33 cellular contexts compared by ENCODE assay signal in genomic region chr14:69858801-69859200, GRCh38. TPM values are rescaled to one million over a fixed set of nuclear protein-coding genes. Genes with fewer than 3 reads are reported as not detected.
"Had no signal": no experiment of that assay in that cellular context is flagged by ENCODE, and none has a peak within 500 bp of the region (broad histone marks: within the 10 kb centered on the region; RNA-seq: fewer than 3 reads in every experiment).

No MANE protein-coding gene starts in this region.

- DNase-seq: activated CD4-positive, alpha-beta T cell treated with anti-CD3 and anti-CD28 coated beads for 36 hours; activated CD4-positive, alpha-beta T cell treated with anti-CD3 and anti-CD28 coated beads, Interleukin-2, amount 10 ng/mL, durations not matched to agents 7 days and 5 days; activated CD4-positive, alpha-beta T cell treated with anti-CD3 and anti-CD28 coated beads, Interleukin-2, amount 50 U/mL, for 48 hours; activated CD8-positive, alpha-beta memory T cell treated with anti-CD3 and anti-CD28 coated beads, Interleukin-2, amount 50 U/mL, for 4 hours; activated CD8-positive, alpha-beta T cell treated with anti-CD3 and anti-CD28 coated beads, Interleukin-2, amount 10 ng/mL, durations not matched to agents 7 days and 5 days; activated effector memory CD4-positive, alpha-beta T cell treated with Interleukin-2 at 50 U/mL for 16 hours; activated naive CD4-positive, alpha-beta T cell treated with anti-CD3 and anti-CD28 coated beads, Interleukin-2, amount 10 ng/mL, durations not matched to agents 7 days and 5 days; activated naive CD8-positive, alpha-beta T cell treated with anti-CD3 and anti-CD28 coated beads, Interleukin-2, amount 50 U/mL, for 24 hours; activated T-cell treated with anti-CD3 and anti-CD28 coated beads, Interleukin-2, amount 50 U/mL, for 48 hours; anterior cingulate cortex; caudate nucleus; Karpas-422; NCI-H1105; NCI-H1417 treated with DMSO at 0.1 percent for 48 hours; NCI-H1930; NCI-H2081 treated with DMSO at 0.1 percent for 48 hours; NCI-H226; NCI-H446 treated with DMSO at 0.1 percent for 48 hours; NCI-H524; NCI-H69; NK-92 treated with Interleukin-12 subunit alpha and Interleukin-12 subunit beta, amount 100 ng/mL, for 24 hours; PC-3; Peyer's patch; RPMI8226; SHP77 treated with DMSO at 0.1 percent for 48 hours; SK-N-SH had no signal

- H3K4me1 Mint-ChIP-seq: activated CD4-positive, alpha-beta T cell treated with anti-CD3 and anti-CD28 coated beads for 36 hours; activated CD4-positive, alpha-beta T cell treated with anti-CD3 and anti-CD28 coated beads, Interleukin-2, amount 10 ng/mL, durations not matched to agents 7 days and 5 days; activated naive CD4-positive, alpha-beta T cell treated with anti-CD3 and anti-CD28 coated beads, Interleukin-2, amount 10 ng/mL, durations not matched to agents 7 days and 5 days; activated naive CD8-positive, alpha-beta T cell treated with anti-CD3 and anti-CD28 coated beads, Interleukin-2, amount 50 U/mL, for 24 hours had no signal

- H3K4me3 Mint-ChIP-seq: activated CD4-positive, alpha-beta T cell treated with anti-CD3 and anti-CD28 coated beads for 36 hours; activated CD4-positive, alpha-beta T cell treated with anti-CD3 and anti-CD28 coated beads, Interleukin-2, amount 10 ng/mL, durations not matched to agents 7 days and 5 days; activated CD8-positive, alpha-beta T cell treated with anti-CD3 and anti-CD28 coated beads, Interleukin-2, amount 10 ng/mL, durations not matched to agents 7 days and 5 days; activated naive CD4-positive, alpha-beta T cell treated with anti-CD3 and anti-CD28 coated beads, Interleukin-2, amount 10 ng/mL, durations not matched to agents 7 days and 5 days; activated naive CD8-positive, alpha-beta T cell; activated naive CD8-positive, alpha-beta T cell treated with anti-CD3 and anti-CD28 coated beads, Interleukin-2, amount 50 U/mL, for 24 hours; brain; T-helper 1 cell treated with Interleukin-12 subunit alpha and Interleukin-12 subunit beta and Interleukin-4 antibody, amounts not matched to agents 30 μg/mL and 1 μg/mL, for 36 hours; T-helper 2 cell treated with Interferon-gamma antibody and Interleukin-4, amounts not matched to agents 5 μg/mL and 100 μg/mL, for 36 hours had no signal

- H3K9me3 ChIP-seq: Peyer's patch, SJSA1, SK-N-SH had no signal

- H3K9me2 ChIP-seq: SK-N-SH had no signal

- H3K4me2 ChIP-seq: SK-N-SH had no signal

- H3K36me3 Mint-ChIP-seq: activated naive CD4-positive, alpha-beta T cell treated with anti-CD3 and anti-CD28 coated beads, Interleukin-2, amount 10 ng/mL, durations not matched to agents 7 days and 5 days; activated naive CD8-positive, alpha-beta T cell had no signal

- H3K27ac ChIP-seq: Peyer's patch, SJSA1 had no signal

- H3K27me3 Mint-ChIP-seq: activated CD4-positive, alpha-beta T cell treated with anti-CD3 and anti-CD28 coated beads for 36 hours; activated naive CD8-positive, alpha-beta T cell; brain had no signal

- H3K9ac ChIP-seq: SK-N-SH had no signal

- ATAC-seq: activated CD4-positive, alpha-beta T cell treated with anti-CD3 and anti-CD28 coated beads for 36 hours; activated CD4-positive, CD25-positive, alpha-beta regulatory T cell treated with anti-CD3 and anti-CD28 coated beads, Interleukin-2, amount 50 U/mL, for 24 hours; activated CD8-positive, alpha-beta T cell treated with anti-CD3 and anti-CD28 coated beads, Interleukin-2, amount 10 ng/mL, durations not matched to agents 7 days and 5 days; activated naive CD8-positive, alpha-beta T cell treated with anti-CD3 and anti-CD28 coated beads, Interleukin-2, amount 50 U/mL, for 24 hours; K562; PC-3 had no signal

- H3K4me1 ChIP-seq: Peyer's patch, SJSA1 had no signal

- H3K9me3 Mint-ChIP-seq: activated CD4-positive, alpha-beta T cell treated with anti-CD3 and anti-CD28 coated beads, Interleukin-2, amount 10 ng/mL, durations not matched to agents 7 days and 5 days; activated naive CD4-positive, alpha-beta T cell treated with anti-CD3 and anti-CD28 coated beads, Interleukin-2, amount 10 ng/mL, durations not matched to agents 7 days and 5 days; activated naive CD8-positive, alpha-beta T cell treated with anti-CD3 and anti-CD28 coated beads, Interleukin-2, amount 50 U/mL, for 24 hours; T-helper 1 cell treated with Interleukin-12 subunit alpha and Interleukin-12 subunit beta and Interleukin-4 antibody, amounts not matched to agents 30 μg/mL and 1 μg/mL, for 36 hours; T-helper 2 cell treated with Interferon-gamma antibody and Interleukin-4, amounts not matched to agents 5 μg/mL and 100 μg/mL, for 36 hours had no signal

- H3K27me3 ChIP-seq: Peyer's patch had no signal

- H3K4me3 ChIP-seq: K562, Peyer's patch, SJSA1 had no signal

- H3K27ac Mint-ChIP-seq: activated CD4-positive, alpha-beta T cell treated with anti-CD3 and anti-CD28 coated beads for 36 hours; activated CD4-positive, alpha-beta T cell treated with anti-CD3 and anti-CD28 coated beads, Interleukin-2, amount 10 ng/mL, durations not matched to agents 7 days and 5 days; activated CD8-positive, alpha-beta T cell treated with anti-CD3 and anti-CD28 coated beads, Interleukin-2, amount 10 ng/mL, durations not matched to agents 7 days and 5 days; activated naive CD4-positive, alpha-beta T cell treated with anti-CD3 and anti-CD28 coated beads, Interleukin-2, amount 10 ng/mL, durations not matched to agents 7 days and 5 days; activated naive CD8-positive, alpha-beta T cell; activated naive CD8-positive, alpha-beta T cell treated with anti-CD3 and anti-CD28 coated beads, Interleukin-2, amount 50 U/mL, for 24 hours; brain; T-helper 1 cell treated with Interleukin-12 subunit alpha and Interleukin-12 subunit beta and Interleukin-4 antibody, amounts not matched to agents 30 μg/mL and 1 μg/mL, for 36 hours; T-helper 2 cell treated with Interferon-gamma antibody and Interleukin-4, amounts not matched to agents 5 μg/mL and 100 μg/mL, for 36 hours had no signal

- H3K36me3 ChIP-seq: Peyer's patch, SJSA1 had no signal

RNA-seq across cellular contexts. Expression of gene SMOC1, which starts 20.4 kb away (rescaled TPM):
- total RNA-seq: activated CD4-positive, alpha-beta T cell treated with anti-CD3 and anti-CD28 coated beads for 36 hours; activated CD4-positive, alpha-beta T cell treated with anti-CD3 and anti-CD28 coated beads, Interleukin-2, amount 10 ng/mL, durations not matched to agents 7 days and 5 days; activated CD8-positive, alpha-beta T cell treated with anti-CD3 and anti-CD28 coated beads, Interleukin-2, amount 10 ng/mL, durations not matched to agents 7 days and 5 days; PC-3; SJSA1 had no signal
- polyA plus RNA-seq: K562, SK-N-SH had no signal
